In genomic region chr14:89419973-89420482, GRCh38 we compare ENCODE assay signal across 1 cellular context.
TF ChIP-seq lines count a peak whose summit lies in the region.

No MANE protein-coding gene starts in this region.

TF ChIP-seq in H1, 55 proteins besides CTCF, POLR2A, EP300 and RAD21 (continued from another document):
- TF ChIP-seq, protein P1, sequence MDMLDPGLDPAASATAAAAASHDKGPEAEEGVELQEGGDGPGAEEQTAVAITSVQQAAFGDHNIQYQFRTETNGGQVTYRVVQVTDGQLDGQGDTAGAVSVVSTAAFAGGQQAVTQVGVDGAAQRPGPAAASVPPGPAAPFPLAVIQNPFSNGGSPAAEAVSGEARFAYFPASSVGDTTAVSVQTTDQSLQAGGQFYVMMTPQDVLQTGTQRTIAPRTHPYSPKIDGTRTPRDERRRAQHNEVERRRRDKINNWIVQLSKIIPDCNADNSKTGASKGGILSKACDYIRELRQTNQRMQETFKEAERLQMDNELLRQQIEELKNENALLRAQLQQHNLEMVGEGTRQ (IDR thresholded peaks at IDR 0.05; ENCODE audit: low read length): no peak
- TF ChIP-seq TCF12 (IDR thresholded peaks at IDR 0.05; ENCODE audit: low read depth, low read length): no peak
- TF ChIP-seq TAF7 (optimal IDR thresholded peaks at IDR 0.05; ENCODE audit: borderline replicate concordance, low read depth, low read length): no peak
- no peak for TF ChIP-seq EZH2 (IDR thresholded peaks at IDR 0.05; ENCODE audit: low read depth, low read length, severe bottlenecking)
- no peak for TF ChIP-seq RNF2 (IDR thresholded peaks at IDR 0.05; ENCODE audit: borderline replicate concordance, low read depth, low read length, missing control alignments, poor library complexity, severe bottlenecking)
